Comparison of ENCODE assay signal across 8 cellular contexts in genomic region chr20:1266167-1266973, GRCh38. TPM values are rescaled to one million over a fixed set of nuclear protein-coding genes. Genes with fewer than 3 reads are reported as not detected.
DNase-seq lines count a peak whose midpoint lies in the region; ATAC-seq and TF ChIP-seq lines count a peak whose summit lies in the region.

SNPH (plus strand) TSS chr20:1266294; CDS start chr20:1296240, 29,946 bp downstream.

- intact Hi-C loops in colonic mucosa (cut with DNase I), result no loop called here

- peaks cover 2% of the 10 kb centered on the region; the same call in 1 of the 2 replicates for H3K27me3 ChIP-seq in BJ (ENCODE audit: control insufficient read depth, insufficient read depth, low read length)
- H3K27me3 ChIP-seq in colonic mucosa, result no peaks in the 10 kb centered on the region
- H3K27me3 ChIP-seq in layer of hippocampus (ENCODE audit: control insufficient read depth, insufficient read depth, low read length), result no peaks in the 10 kb centered on the region

- peak; percentile 16 for DNase-seq in BJ (ENCODE audit: low read depth)
- peak; percentile 60 for DNase-seq in NCI-H2171 (lab: John Stamatoyannopoulos, UW)
- peak; percentile 76 for DNase-seq in activated CD4-positive, alpha-beta T cell treated with anti-CD3 and anti-CD28 coated beads, Interleukin-2, amount 10 ng/mL, durations not matched to agents 7 days and 5 days
- DNase-seq in colonic mucosa, result peak; percentile 75
- peak; percentile 39 to 48 for DNase-seq in stimulated activated CD4-positive, alpha-beta T cell treated with anti-CD3 and anti-CD28 coated beads, Interleukin-1b, Interleukin-23, amount 100 ng/mL, for 1 hour (ENCODE audit: low read depth in 2 of 2)
- no peak for DNase-seq in LoVo (ENCODE audit: low spot score)

- CTCF ChIA-PET in BJ (lab: Yijun Ruan, JAX), result interaction anchor here (1.1 to 2.1 kb wide), 3 partner anchors 10 to 200 kb away, joined by 3 to 5 read pairs (median 4); partner anchors contain the start of gene NSFL1C
- CTCF ChIA-PET in activated CD4-positive, alpha-beta T cell treated with anti-CD3 and anti-CD28 coated beads, Interleukin-2, amount 10 ng/mL, durations not matched to agents 7 days and 5 days (lab: Charles Lee), result interaction anchor here (2.0 kb wide), 2 partner anchors 10 to 17 kb away, joined by 6 to 8 read pairs; no protein-coding TSS in a partner anchor

- TF ChIP-seq CTCF in BJ (IDR thresholded peaks at IDR 0.05; ENCODE audit: insufficient read depth, low read depth, low read length), result 0 out of 2 replicates have a peak, but pooled peaks have one; percentile 0
- no peak for TF ChIP-seq CTCF in colonic mucosa (IDR thresholded peaks at IDR 0.05)

- no peaks in the 10 kb centered on the region for H3K4me1 ChIP-seq in colonic mucosa

- H3K4me1 Mint-ChIP-seq in activated CD4-positive, alpha-beta T cell treated with anti-CD3 and anti-CD28 coated beads, Interleukin-2, amount 10 ng/mL, durations not matched to agents 7 days and 5 days, result peaks cover 31% of the 10 kb centered on the region

- peak; percentile 77 for ATAC-seq in GM21529 (IDR thresholded peaks at IDR 0.05; ENCODE audit: unreplicated experiment)

- POLR2A ChIA-PET in BJ (lab: Charles Lee), result interaction anchor here (0.6 kb wide), 1 partner anchor 614 kb away, joined by 4 read pairs; the partner anchor contains the start of gene SRXN1
- POLR2A ChIA-PET in activated CD4-positive, alpha-beta T cell treated with anti-CD3 and anti-CD28 coated beads, Interleukin-2, amount 10 ng/mL, durations not matched to agents 7 days and 5 days (lab: Charles Lee), result no interaction called here

- peaks cover 14% of the 10 kb centered on the region for H3K36me3 Mint-ChIP-seq in activated CD4-positive, alpha-beta T cell treated with anti-CD3 and anti-CD28 coated beads, Interleukin-2, amount 10 ng/mL, durations not matched to agents 7 days and 5 days (ENCODE audit: low read depth)

- H3K27ac Mint-ChIP-seq in activated CD4-positive, alpha-beta T cell treated with anti-CD3 and anti-CD28 coated beads, Interleukin-2, amount 10 ng/mL, durations not matched to agents 7 days and 5 days, result peak within 1 kb of the TSS; percentile 89

- H3K4me3 Mint-ChIP-seq in activated CD4-positive, alpha-beta T cell treated with anti-CD3 and anti-CD28 coated beads, Interleukin-2, amount 10 ng/mL, durations not matched to agents 7 days and 5 days, result peak within 1 kb of the TSS; percentile 88

- H3K4me3 ChIP-seq in BJ (ENCODE audit: low read depth, low read length), result peak within 1 kb of the TSS; percentile 87
- peak within 1 kb of the TSS; percentile 88 for H3K4me3 ChIP-seq in colonic mucosa

- H3K9ac ChIP-seq in colonic mucosa (ENCODE audit: low read depth in 2 of 2, low read length in 2 of 2), result peak within 1 kb of the TSS; percentile 38 to 46

- H3K9me3 ChIP-seq in colonic mucosa, result no peaks in the 10 kb centered on the region

- H3K27me3 Mint-ChIP-seq in activated CD4-positive, alpha-beta T cell treated with anti-CD3 and anti-CD28 coated beads, Interleukin-2, amount 10 ng/mL, durations not matched to agents 7 days and 5 days, result no peaks in the 10 kb centered on the region

- no peaks in the 10 kb centered on the region for H3K36me3 ChIP-seq in BJ (ENCODE audit: control insufficient read depth, insufficient read depth, low read length)
- no peaks in the 10 kb centered on the region for H3K36me3 ChIP-seq in colonic mucosa

- peaks cover 6% of the 10 kb centered on the region for H3K9me3 Mint-ChIP-seq in activated CD4-positive, alpha-beta T cell treated with anti-CD3 and anti-CD28 coated beads, Interleukin-2, amount 10 ng/mL, durations not matched to agents 7 days and 5 days

- peak within 1 kb of the TSS; percentile 8 for H3K27ac ChIP-seq in colonic mucosa
- H3K27ac ChIP-seq in layer of hippocampus (ENCODE audit: low read depth, low read length), result peak within 1 kb of the TSS; percentile 38

RNA-seq across cellular contexts. Expression of gene SNPH, which starts in this region (rescaled TPM):
- 1.3 and 1.8 TPM in 2 replicates for polyA plus RNA-seq in BJ (2011; rRNA removed)
- polyA minus RNA-seq in BJ (2011; rRNA and poly(A)+ RNA removed), result 2.1 and 2.8 TPM in 2 replicates
- total RNA-seq in activated CD4-positive, alpha-beta T cell treated with anti-CD3 and anti-CD28 coated beads, Interleukin-2, amount 10 ng/mL, durations not matched to agents 7 days and 5 days, result 1 to 10 TPM; 7.3 to 8.4 TPM
- 1 to 10 TPM; 1.9 to 2.4 TPM for total RNA-seq in colonic mucosa
